8 cellular contexts compared by ENCODE assay signal in the genomic region with DNA sequence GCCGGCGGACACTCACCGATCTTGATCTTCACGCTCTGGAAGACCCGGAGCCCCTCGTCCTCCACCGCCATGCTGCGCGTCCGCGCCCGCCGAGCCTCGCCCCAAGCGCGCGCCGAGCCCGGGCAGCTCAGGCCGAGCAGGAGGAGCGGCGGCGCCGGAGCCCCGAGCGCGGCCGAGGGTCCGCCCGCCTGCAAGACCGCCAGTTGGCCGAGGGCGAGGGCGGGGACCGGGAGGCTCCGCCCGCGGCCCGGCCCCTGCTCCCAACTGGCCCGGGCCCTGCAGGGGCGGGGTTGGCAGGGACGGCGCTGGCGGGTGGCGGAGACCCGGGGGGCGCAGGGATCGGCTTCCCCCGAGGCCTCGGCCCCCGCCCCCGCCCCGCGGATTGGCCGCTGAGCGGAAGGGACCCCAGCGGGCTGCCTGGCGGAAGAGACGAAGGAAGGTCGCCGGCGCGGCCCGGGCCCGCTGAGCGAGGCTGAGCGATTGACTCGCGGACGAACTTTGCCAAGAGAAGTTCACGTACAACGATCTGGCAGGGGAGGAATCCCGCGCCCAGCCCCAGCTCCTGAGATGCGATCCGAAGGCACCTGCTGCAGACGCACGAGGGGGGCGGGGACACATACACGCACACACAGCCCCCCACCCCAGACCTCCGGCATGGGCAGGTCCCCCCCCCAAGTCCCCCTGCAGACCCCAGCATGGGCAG. TPM values are rescaled to one million over a fixed set of nuclear protein-coding genes. Genes with fewer than 3 reads are reported as not detected.
DNase-seq lines count a peak whose midpoint lies in the region; ATAC-seq and TF ChIP-seq lines count a peak whose summit lies in the region.

A gene with protein sequence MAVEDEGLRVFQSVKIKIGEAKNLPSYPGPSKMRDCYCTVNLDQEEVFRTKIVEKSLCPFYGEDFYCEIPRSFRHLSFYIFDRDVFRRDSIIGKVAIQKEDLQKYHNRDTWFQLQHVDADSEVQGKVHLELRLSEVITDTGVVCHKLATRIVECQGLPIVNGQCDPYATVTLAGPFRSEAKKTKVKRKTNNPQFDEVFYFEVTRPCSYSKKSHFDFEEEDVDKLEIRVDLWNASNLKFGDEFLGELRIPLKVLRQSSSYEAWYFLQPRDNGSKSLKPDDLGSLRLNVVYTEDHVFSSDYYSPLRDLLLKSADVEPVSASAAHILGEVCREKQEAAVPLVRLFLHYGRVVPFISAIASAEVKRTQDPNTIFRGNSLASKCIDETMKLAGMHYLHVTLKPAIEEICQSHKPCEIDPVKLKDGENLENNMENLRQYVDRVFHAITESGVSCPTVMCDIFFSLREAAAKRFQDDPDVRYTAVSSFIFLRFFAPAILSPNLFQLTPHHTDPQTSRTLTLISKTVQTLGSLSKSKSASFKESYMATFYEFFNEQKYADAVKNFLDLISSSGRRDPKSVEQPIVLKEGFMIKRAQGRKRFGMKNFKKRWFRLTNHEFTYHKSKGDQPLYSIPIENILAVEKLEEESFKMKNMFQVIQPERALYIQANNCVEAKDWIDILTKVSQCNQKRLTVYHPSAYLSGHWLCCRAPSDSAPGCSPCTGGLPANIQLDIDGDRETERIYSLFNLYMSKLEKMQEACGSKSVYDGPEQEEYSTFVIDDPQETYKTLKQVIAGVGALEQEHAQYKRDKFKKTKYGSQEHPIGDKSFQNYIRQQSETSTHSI (minus strand): TSS at position 205 of the 703 bp plus-strand sequence. CDS start 134 bp downstream, at position 71.

- TF ChIP-seq CTCF in GM10266 (IDR thresholded peaks at IDR 0.05; ENCODE audit: control insufficient read depth, insufficient read depth, low read depth, missing control alignments): no peak
- TF ChIP-seq CTCF in brain (conservative IDR thresholded peaks at IDR 0.05): no peak
- TF ChIP-seq CTCF in psoas muscle (IDR thresholded peaks at IDR 0.05): no peak

- H3K4me3 ChIP-seq in psoas muscle: peak within 1 kb of the TSS; percentile 82

- peaks cover 32% of the 10 kb centered on the region for H3K4me1 ChIP-seq in psoas muscle

- H3K9me3 Mint-ChIP-seq in brain: peaks cover 0 to 5% (median 0%) of the 10 kb centered on the region in 5 experiments

- WGBS in psoas muscle, 3 donors: 0 to 1% (median 1%) methylated on average over 39 to 81 of the region's 81 CpGs

- H3K4me1 Mint-ChIP-seq in brain: peaks cover 57% of the 10 kb centered on the region

- peak; percentile 63 to 69 (median 65) for ATAC-seq in psoas muscle

- peak within 1 kb of the TSS; percentile 96 to 100 (median 98) for H3K4me3 Mint-ChIP-seq in brain

- intact Hi-C loops in T-helper 2 cell treated with Interferon-gamma antibody and Interleukin-4, amounts not matched to agents 100 ng/mL and 5 ng/mL, for 36 hours (cut with micrococcal nuclease): no loop called here
- intact Hi-C loops in psoas muscle (cut with DNase I): no loop called here

- H3K9me3 ChIP-seq in psoas muscle: no peaks in the 10 kb centered on the region

- no peaks in the 10 kb centered on the region for H3K36me3 ChIP-seq in psoas muscle (ENCODE audit: insufficient read depth in 1 of 2, low read depth in 1 of 2)

- H3K27me3 ChIP-seq in psoas muscle (ENCODE audit: insufficient read depth in 3 of 3, low read length in 2 of 3): no peaks in the 10 kb centered on the region

- H3K36me3 Mint-ChIP-seq in brain: no peaks in the 10 kb centered on the region

- H3K27ac Mint-ChIP-seq in brain: peak within 1 kb of the TSS; percentile 95 to 99 (median 98)

- DNase-seq in GM10266 (ENCODE audit: extremely low spot score): peak; percentile 97
- DNase-seq in H4 (ENCODE audit: low spot score): peak; percentile 33
- DNase-seq in LHCN-M2 (ENCODE audit: low read depth): peak; percentile 76
- DNase-seq in hippocampal formation (lab: John Stamatoyannopoulos, UW): peak; percentile 68 to 69
- DNase-seq in psoas muscle: peak; percentile 85 to 87
- no peak for DNase-seq in NK-92 (lab: John Stamatoyannopoulos, UW; ENCODE audit: unreplicated experiment)

- peak within 1 kb of the TSS; percentile 92 for H3K27ac ChIP-seq in psoas muscle

- H3K27me3 Mint-ChIP-seq in brain: peaks cover 11% of the 10 kb centered on the region

RNA-seq across cellular contexts. Expression of the gene that starts here (rescaled TPM):
- total RNA-seq in H4 (2014; rRNA removed; shearing (Covaris generic)): 6.3 and 7.1 TPM in 2 replicates
- total RNA-seq in LHCN-M2 (2014; rRNA removed) (58.6 and 60.4 TPM in 2 replicates), psoas muscle (10 to 100 TPM in 3 of 4 donors, 1 to 10 TPM in 1; 9.2 to 20.2 (median 14.5) TPM)
- 33.3 TPM for polyA plus RNA-seq in LHCN-M2 (2012)
- 83.6 and 84.2 TPM in 2 replicates for total RNA-seq in T-helper 2 cell treated with Interferon-gamma antibody and Interleukin-4, amounts not matched to agents 100 ng/mL and 5 ng/mL, for 36 hours
- polyA plus RNA-seq in brain (ENCODE audit: insufficient read depth, low read depth, low replicate concordance) (12.4 TPM), psoas muscle (10 to 100 TPM in 1 of 3 donors, 1 to 10 TPM in 2; 4.8 to 24.4 (median 5.2) TPM)
